Comparison of ENCODE assay signal across 26 cellular contexts in the genomic region with DNA sequence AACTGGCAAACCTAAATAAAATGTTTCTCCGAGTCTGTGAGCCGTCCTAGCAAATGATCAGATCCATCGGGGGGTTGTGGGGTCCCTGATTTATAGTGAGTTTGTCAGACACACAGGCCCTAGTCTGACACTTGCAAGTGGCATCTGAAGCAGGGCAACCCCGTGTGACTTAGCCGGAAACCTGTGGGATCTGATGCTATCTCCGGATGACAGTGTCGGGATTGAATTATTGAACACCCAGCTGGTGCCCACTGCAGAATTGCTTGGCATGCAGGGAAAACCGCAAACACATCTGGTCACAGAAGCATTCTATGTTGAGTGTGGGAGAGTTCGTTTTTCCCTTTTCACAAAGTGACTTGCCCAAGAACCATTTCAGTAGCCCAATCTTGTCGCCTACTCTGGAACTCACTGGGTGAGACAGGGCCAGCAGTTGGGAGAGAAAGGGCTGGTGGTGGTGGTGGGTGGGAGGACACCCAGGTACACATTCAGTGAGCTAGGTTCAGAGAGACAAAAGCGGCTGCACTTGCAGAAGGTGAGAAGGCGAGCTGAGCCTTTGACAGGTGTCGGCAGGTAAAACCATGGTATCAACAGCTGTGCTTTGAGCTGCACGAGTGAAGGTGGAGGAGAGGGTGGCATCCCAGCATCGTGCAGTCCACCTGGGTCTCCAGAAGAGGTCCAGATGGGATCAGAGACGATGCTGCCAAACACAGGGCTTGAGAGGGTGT. TPM values are rescaled to one million over a fixed set of nuclear protein-coding genes. Genes with fewer than 3 reads are reported as not detected.
"Had no signal": no experiment of that assay in that cellular context is flagged by ENCODE, and none has a peak within 500 bp of the region (broad histone marks: within the 10 kb centered on the region; RNA-seq: fewer than 3 reads in every experiment).

No MANE protein-coding gene starts in this region.

- H3K4me1 ChIP-seq: ascending aorta, body of pancreas had no signal

- DNase-seq: activated CD4-positive, alpha-beta T cell treated with anti-CD3 and anti-CD28 coated beads for 36 hours; activated CD4-positive, alpha-beta T cell treated with anti-CD3 and anti-CD28 coated beads, Interleukin-2, amount 50 U/mL, for 1 hour; activated CD8-positive, alpha-beta memory T cell treated with anti-CD3 and anti-CD28 coated beads, Interleukin-2, amount 50 U/mL, for 4 hours; activated CD8-positive, alpha-beta T cell treated with anti-CD3 and anti-CD28 coated beads for 36 hours; activated effector memory CD4-positive, alpha-beta T cell treated with anti-CD3 and anti-CD28 coated beads, Interleukin-2, amount 50 U/mL, for 16 hours; activated naive CD4-positive, alpha-beta T cell treated with Interleukin-2 at 50 U/mL for 16 hours; activated naive CD8-positive, alpha-beta T cell treated with anti-CD3 and anti-CD28 coated beads, Interleukin-2, amount 50 U/mL, for 24 hours; amniotic stem cell; body of pancreas; central memory CD4-positive, alpha-beta T cell; NCI-H1048; NCI-H146; NCI-H1930; NCI-H345; NCI-H510A treated with DMSO at 0.1 percent for 48 hours; NCI-H69; PC-3; SIG-M5; T-helper 1 cell; WERI-Rb-1 had no signal

- H3K4me1 Mint-ChIP-seq: activated CD4-positive, alpha-beta T cell treated with anti-CD3 and anti-CD28 coated beads for 36 hours; activated naive CD8-positive, alpha-beta T cell treated with anti-CD3 and anti-CD28 coated beads, Interleukin-2, amount 50 U/mL, for 24 hours had no signal

- H3K27ac ChIP-seq: ascending aorta, body of pancreas, WERI-Rb-1 had no signal

- H3K4me3 ChIP-seq: ascending aorta, body of pancreas, K562 had no signal

- H3K36me3 ChIP-seq: ascending aorta, WERI-Rb-1 had no signal

- H3K9me3 ChIP-seq: ascending aorta, body of pancreas had no signal

- H3K27me3 ChIP-seq: ascending aorta, body of pancreas had no signal

- H3K27ac Mint-ChIP-seq: activated CD4-positive, alpha-beta T cell treated with anti-CD3 and anti-CD28 coated beads for 36 hours; activated CD8-positive, alpha-beta T cell treated with anti-CD3 and anti-CD28 coated beads for 36 hours; activated naive CD4-positive, alpha-beta T cell treated with anti-CD3 and anti-CD28 coated beads, Interleukin-2, amount 50 U/mL, for 72 hours; activated naive CD8-positive, alpha-beta T cell treated with anti-CD3 and anti-CD28 coated beads, Interleukin-2, amount 50 U/mL, for 24 hours; activated T-helper 1 cell treated with anti-CD3 and anti-CD28 coated beads, Interleukin-12 subunit alpha, Interleukin-12 subunit beta, Interleukin-2, Interleukin-4 antibody, amounts not matched to agents 30 ng/mL and 10 ng/mL and 1 ng/mL, durations not matched to agents 14 hours and 24 hours and 36 hours had no signal

- H3K4me3 Mint-ChIP-seq: activated CD4-positive, alpha-beta T cell treated with anti-CD3 and anti-CD28 coated beads for 36 hours; activated CD8-positive, alpha-beta T cell treated with anti-CD3 and anti-CD28 coated beads for 36 hours; activated naive CD8-positive, alpha-beta T cell treated with anti-CD3 and anti-CD28 coated beads, Interleukin-2, amount 50 U/mL, for 24 hours; activated T-helper 1 cell treated with anti-CD3 and anti-CD28 coated beads, Interleukin-12 subunit alpha, Interleukin-12 subunit beta, Interleukin-2, Interleukin-4 antibody, amounts not matched to agents 30 ng/mL and 10 ng/mL and 1 ng/mL, durations not matched to agents 14 hours and 24 hours and 36 hours had no signal

RNA-seq across cellular contexts. Expression of a gene that starts 33.7 kb away (rescaled TPM):
- total RNA-seq: LHCN-M2, M059J, PC-3 had no signal
